In the genomic region with DNA sequence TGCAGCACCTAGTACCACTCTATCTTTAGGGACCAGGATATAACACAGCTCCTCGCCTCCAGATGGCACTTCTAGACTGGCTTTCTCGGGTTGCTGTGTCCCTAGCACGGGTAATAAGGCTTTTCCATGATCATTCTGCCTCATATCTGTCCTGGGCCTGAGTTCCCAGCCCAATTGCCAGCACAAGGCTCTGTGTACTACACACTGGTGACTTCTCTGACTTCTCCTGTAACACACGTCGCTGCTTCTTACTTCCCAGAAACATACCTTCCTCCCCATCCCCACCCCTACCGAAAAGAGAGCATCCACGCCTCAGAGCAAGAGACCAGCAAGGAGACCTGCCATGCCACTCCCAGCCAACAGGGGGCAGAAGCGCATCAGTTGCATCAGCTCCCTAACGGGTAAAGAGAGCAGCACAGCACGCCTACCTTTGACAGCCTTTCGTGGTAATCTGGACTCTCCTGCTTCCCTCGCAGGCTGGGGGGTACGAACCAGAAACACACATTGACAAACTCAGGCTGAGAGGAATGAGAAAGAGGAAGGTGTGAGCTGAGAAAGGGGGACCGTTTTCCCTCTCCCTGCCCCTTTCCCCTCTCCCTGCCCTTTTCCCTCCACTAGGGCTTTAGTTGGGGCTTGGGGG, we compare ENCODE assay signal across 8 cellular contexts. TPM values are rescaled to one million over a fixed set of nuclear protein-coding genes. Genes with fewer than 3 reads are reported as not detected.
DNase-seq lines count a peak whose midpoint lies in the region; ATAC-seq and TF ChIP-seq lines count a peak whose summit lies in the region.

No MANE protein-coding gene starts in this region.

- no peaks in the 10 kb centered on the region for H3K36me3 ChIP-seq in BJ (ENCODE audit: control insufficient read depth, insufficient read depth, low read length)
- no peaks in the 10 kb centered on the region for H3K36me3 ChIP-seq in OCI-LY3 (replicated peaks; ENCODE audit: low read depth, low read length)

- TF ChIP-seq RAD21 in Ishikawa (IDR thresholded peaks at IDR 0.05; ENCODE audit: low read depth), result peak; percentile 96

- H3K4me1 ChIP-seq in OCI-LY3 (ENCODE audit: low read length), result peaks cover 9% of the 10 kb centered on the region; the same call in 1 of the 2 replicates

- TF ChIP-seq EP300 in Ishikawa (IDR thresholded peaks at IDR 0.05; ENCODE audit: borderline replicate concordance), result no peak

- DNase-seq in BJ (ENCODE audit: low read depth) (no peak), epithelial cell of proximal tubule (ENCODE audit: low read depth) (no peak), myocyte (ENCODE audit: low read depth) (peak; percentile 79)
- DNase-seq in activated CD8-positive, alpha-beta memory T cell treated with anti-CD3 and anti-CD28 coated beads, Interleukin-2, amount 50 U/mL, for 4 hours, result peak; percentile 93
- peak; percentile 76 to 85 for DNase-seq in stimulated activated CD8-positive, alpha-beta memory T cell treated with anti-CD3 and anti-CD28 coated beads, Interleukin-7, amount 100 ng/mL, for 4 hours (ENCODE audit: low read depth in 2 of 2)

- H3K27ac ChIP-seq in OCI-LY3 (ENCODE audit: low read length), result no peak overlapping the region

- no peaks in the 10 kb centered on the region for H3K27me3 ChIP-seq in BJ (ENCODE audit: control insufficient read depth, insufficient read depth, low read length)
- H3K27me3 ChIP-seq in OCI-LY3 (ENCODE audit: low read depth, low read length), result no peaks in the 10 kb centered on the region

- H3K9ac ChIP-seq in OCI-LY3 (ENCODE audit: low read length), result peak overlapping the region; percentile 40; the same call in 1 of the 2 replicates

- CTCF ChIA-PET in BJ (lab: Yijun Ruan, JAX), result interaction anchor here (0.6 to 7.4 kb wide), 34 partner anchors 8 to 186 kb away, joined by 3 to 69 read pairs (median 6); a partner anchor contains a TSS

- H2AFZ ChIP-seq in OCI-LY3 (ENCODE audit: low read depth, low read length), result peak overlapping the region; percentile 82

- no peaks in the 10 kb centered on the region for H4K20me1 ChIP-seq in OCI-LY3 (ENCODE audit: insufficient read depth, low read length)

- TF ChIP-seq CTCF in BJ (IDR thresholded peaks at IDR 0.05; ENCODE audit: insufficient read depth, low read depth, low read length) (peak; percentile 100), OCI-LY3 (IDR thresholded peaks at IDR 0.05; ENCODE audit: low read depth, low read length) (peak; percentile 97), epithelial cell of proximal tubule (conservative IDR thresholded peaks at IDR 0.05; ENCODE audit: low read depth, low read length) (peak; percentile 99)

- ATAC-seq in GM19351 (IDR thresholded peaks at IDR 0.05; ENCODE audit: unreplicated experiment), result peak; percentile 70

- no peaks in the 10 kb centered on the region for H3K79me2 ChIP-seq in OCI-LY3 (ENCODE audit: low read length)

- H3K4me3 ChIP-seq in BJ (ENCODE audit: low read depth, low read length) (no peak overlapping the region), OCI-LY3 (ENCODE audit: low read length) (peak overlapping the region; percentile 46), epithelial cell of proximal tubule (ENCODE audit: low read depth, low read length) (no peak overlapping the region)

- peak overlapping the region; percentile 54 for H3K4me2 ChIP-seq in OCI-LY3 (ENCODE audit: low read length)

- no peaks in the 10 kb centered on the region for H3K9me3 ChIP-seq in OCI-LY3 (ENCODE audit: insufficient read depth, low read length)

- POLR2A ChIA-PET in BJ (lab: Charles Lee), result no interaction called here

TF ChIP-seq in Ishikawa, 13 proteins besides CTCF, POLR2A, EP300 and RAD21:
- TF ChIP-seq, protein P1, sequence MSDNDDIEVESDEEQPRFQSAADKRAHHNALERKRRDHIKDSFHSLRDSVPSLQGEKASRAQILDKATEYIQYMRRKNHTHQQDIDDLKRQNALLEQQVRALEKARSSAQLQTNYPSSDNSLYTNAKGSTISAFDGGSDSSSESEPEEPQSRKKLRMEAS (IDR thresholded peaks at IDR 0.05), result peak; percentile 69
- no peak for TF ChIP-seq CREB1 (IDR thresholded peaks at IDR 0.05; ENCODE audit: low read depth)
- no peak for TF ChIP-seq NFIC (IDR thresholded peaks at IDR 0.05)
- TF ChIP-seq EGR1 (IDR thresholded peaks at IDR 0.05), result no peak

RNA-seq across cellular contexts. Expression of a gene that starts 21.2 kb away (rescaled TPM):
- 15.7 and 16.8 TPM in 2 replicates for polyA plus RNA-seq in BJ (2011; rRNA removed)
- polyA minus RNA-seq in BJ (2011; rRNA and poly(A)+ RNA removed), result 25.7 and 28.4 TPM in 2 replicates
- 5.5 and 7.0 TPM in 2 replicates for total RNA-seq in epithelial cell of proximal tubule
- 7.4 and 9.2 TPM in 2 replicates for total RNA-seq in myocyte
- 11.1 TPM for polyA plus RNA-seq in myocyte (2012)

RNA-seq across cellular contexts. Expression of a gene that starts 21.4 kb away (rescaled TPM):
- polyA plus RNA-seq in BJ (2011; rRNA removed), result 27.3 and 30.7 TPM in 2 replicates
- 8.4 and 14.0 TPM in 2 replicates for polyA minus RNA-seq in BJ (2011; rRNA and poly(A)+ RNA removed)
- 1.6 and 10.4 TPM in 2 replicates for total RNA-seq in epithelial cell of proximal tubule
- 5.6 and 15.5 TPM in 2 replicates for total RNA-seq in myocyte
- 39.8 TPM for polyA plus RNA-seq in myocyte (2012)

RNA-seq across cellular contexts. Expression of a gene that starts 47.7 kb away (rescaled TPM):
- 0.59 and 0.63 TPM in 2 replicates for polyA plus RNA-seq in BJ (2011; rRNA removed)
- 0.51 and 1.4 TPM in 2 replicates for polyA minus RNA-seq in BJ (2011; rRNA and poly(A)+ RNA removed)
- 0.46 and 3.3 TPM in 2 replicates for total RNA-seq in epithelial cell of proximal tubule
- 0.16 and 0.32 TPM in 2 replicates for total RNA-seq in myocyte
- 0.10 TPM for polyA plus RNA-seq in myocyte (2012)

RNA-seq across cellular contexts. Expression of a gene that starts 56.0 kb away (rescaled TPM):
- 0.16 and 0.34 TPM in 2 replicates for polyA plus RNA-seq in BJ (2011; rRNA removed)
- polyA minus RNA-seq in BJ (2011; rRNA and poly(A)+ RNA removed), result 0.14 and 0.26 TPM in 2 replicates
- total RNA-seq in epithelial cell of proximal tubule (not detected in 2 replicates), myocyte (not detected in 2 replicates)
- polyA plus RNA-seq in myocyte (2012), result not detected

Comparison
In these comparisons a context has a peak if more than half of its experiments do, and no peak if none do; other contexts are left out.
1. DNase-seq: peak in activated CD8-positive, alpha-beta memory T cell treated with anti-CD3 and anti-CD28 coated beads, Interleukin-2, amount 50 U/mL, for 4 hours (single experiment), myocyte (single experiment) and stimulated activated CD8-positive, alpha-beta memory T cell treated with anti-CD3 and anti-CD28 coated beads, Interleukin-7, amount 100 ng/mL, for 4 hours (2 of 2); none in BJ (single experiment) and epithelial cell of proximal tubule (single experiment).
2. Peak in every context shown above with its lines, with median percentiles within 50 percentile points of each other: CTCF ChIP-seq.